15 cellular contexts compared by ENCODE assay signal in the genomic region with DNA sequence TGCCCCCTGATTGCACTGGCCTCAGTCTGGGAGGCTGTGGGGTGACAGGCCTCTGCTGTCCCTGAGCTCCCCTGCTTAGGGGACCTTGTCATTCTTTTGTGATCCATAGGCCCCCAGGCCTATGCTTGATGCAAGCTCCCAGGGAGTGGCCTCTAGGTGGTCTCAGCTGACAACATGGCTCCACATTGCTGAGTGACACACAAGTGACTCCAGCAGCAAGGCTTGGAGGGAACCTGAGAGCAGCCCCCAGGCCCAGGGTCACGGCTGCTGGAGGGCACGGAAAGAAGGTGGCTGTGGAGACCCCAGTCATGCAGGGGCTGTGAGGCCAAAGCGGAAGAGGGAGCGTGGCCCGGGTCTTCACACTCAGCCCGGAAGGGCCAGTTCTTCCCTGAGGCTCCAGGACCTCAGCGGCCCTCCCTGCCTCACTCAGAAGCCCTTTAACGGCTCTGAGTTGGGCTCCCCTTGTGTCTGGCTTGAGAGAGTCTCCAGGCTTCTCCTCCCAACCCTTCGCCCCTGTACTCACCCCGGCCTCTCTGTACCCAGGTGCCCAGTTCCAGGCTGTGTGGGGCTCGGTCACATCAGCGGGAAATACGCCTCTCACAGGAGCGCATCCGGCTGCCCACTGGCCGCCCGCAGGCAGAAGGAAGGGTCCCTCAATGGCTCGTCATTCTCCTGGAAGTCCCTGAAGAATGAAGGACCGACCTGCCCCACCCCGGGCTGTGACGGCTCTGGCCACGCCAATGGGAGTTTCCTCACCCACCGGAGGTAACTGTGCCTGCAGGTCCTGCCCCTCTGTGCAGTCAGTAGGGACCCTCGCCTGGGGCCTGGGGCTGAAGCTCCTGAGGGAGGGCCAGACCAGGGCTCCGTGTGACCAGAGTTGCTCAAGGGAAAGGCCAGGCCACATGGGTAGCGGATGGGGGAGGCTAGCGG. TPM values are rescaled to one million over a fixed set of nuclear protein-coding genes. Genes with fewer than 3 reads are reported as not detected.
A peak's percentile ranks its signal among the peaks of the same experiment; 100 is the strongest.
DNase-seq lines count a peak whose midpoint lies in the region; ATAC-seq and TF ChIP-seq lines count a peak whose summit lies in the region.
"Had no signal": no experiment of that assay in that cellular context is flagged by ENCODE, and none has a peak within 500 bp of the region (broad histone marks: within the 10 kb centered on the region; RNA-seq: fewer than 3 reads in every experiment).

No MANE protein-coding gene starts in this region.

- TF ChIP-seq CTCF in RWPE2 (IDR thresholded peaks at IDR 0.05; ENCODE audit: poor library complexity, severe bottlenecking) (no peak), right atrium auricular region (IDR thresholded peaks at IDR 0.05) (no peak), GM23338 (conservative IDR thresholded peaks at IDR 0.05; ENCODE audit: low read depth in 2 of 2) (no peak)

- no peak overlapping the region for H4K8ac ChIP-seq in neuronal stem cell (ENCODE audit: low read depth, low read length)

- no peak overlapping the region for H2AK5ac ChIP-seq in neuronal stem cell (ENCODE audit: low read depth, low read length)

- ATAC-seq in RWPE2 (ENCODE audit: low read depth), result peak; percentile 15; the same call in 2 of the 3 replicates
- no peak for ATAC-seq in activated CD4-positive, alpha-beta T cell treated with anti-CD3 and anti-CD28 coated beads for 36 hours
- no peak for ATAC-seq in GM23338

- no peak overlapping the region for H3K27ac Mint-ChIP-seq in activated CD4-positive, alpha-beta T cell treated with anti-CD3 and anti-CD28 coated beads for 36 hours
- no peak overlapping the region for H3K27ac Mint-ChIP-seq in GM23338
- H3K27ac Mint-ChIP-seq: CD14-positive monocyte had no signal

- no peak overlapping the region for H2BK120ac ChIP-seq in neuronal stem cell (ENCODE audit: low read depth, low read length)

- H2AFZ ChIP-seq in neuronal stem cell (ENCODE audit: low read length) (no peak overlapping the region), GM23338 (no peak overlapping the region)

- DNase-seq in RWPE2 (ENCODE audit: low spot score) (peak; percentile 83), right atrium auricular region (ENCODE audit: low spot score) (no peak), neuronal stem cell (ENCODE audit: low spot score) (no peak), GM23338 (ENCODE audit: low spot score) (no peak)
- DNase-seq in activated CD4-positive, CD25-positive, alpha-beta regulatory T cell treated with anti-CD3 and anti-CD28 coated beads, Interleukin-2, amount 50 U/mL, for 72 hours, result no peak
- DNase-seq in activated CD4-positive, alpha-beta T cell treated with anti-CD3 and anti-CD28 coated beads for 36 hours, result no peak
- DNase-seq: ACHN, AML-193, Caco-2, HCEC 1CT, NCI-H1092, SIG-M5 had no signal

- H2BK12ac ChIP-seq in neuronal stem cell (ENCODE audit: low read length), result no peak overlapping the region

- no peak overlapping the region for H4K91ac ChIP-seq in neuronal stem cell (ENCODE audit: low read depth, low read length, poor library complexity)

- no peaks in the 10 kb centered on the region for H3K9me3 ChIP-seq in KOPT-K1 (ENCODE audit: insufficient read depth, low read length, poor library complexity, severe bottlenecking)
- no peaks in the 10 kb centered on the region for H3K9me3 ChIP-seq in RWPE2 (ENCODE audit: severe bottlenecking)
- no peaks in the 10 kb centered on the region for H3K9me3 ChIP-seq in right atrium auricular region
- peaks cover 0 to 8% of the 10 kb centered on the region in 2 donors for H3K9me3 ChIP-seq in neuronal stem cell (replicated peaks in 1 of 2; ENCODE audit: control insufficient read depth in 2 of 2, insufficient read depth in 1 of 2, low read depth in 1 of 2, low read length in 2 of 2)
- H3K9me3 ChIP-seq: MG63 had no signal

- CTCF ChIA-PET in activated CD4-positive, alpha-beta T cell treated with anti-CD3 and anti-CD28 coated beads for 36 hours (lab: Charles Lee), result no interaction called here

- no peak overlapping the region for H2BK15ac ChIP-seq in neuronal stem cell (ENCODE audit: low read length)

- H3K23ac ChIP-seq in neuronal stem cell (ENCODE audit: low read depth, low read length, poor library complexity), result peak overlapping the region; percentile 18

- no peaks in the 10 kb centered on the region for H4K20me1 ChIP-seq in GM23338 (replicated peaks; ENCODE audit: insufficient read depth)

- H3K36me3 ChIP-seq in KOPT-K1 (ENCODE audit: insufficient read depth, low read length) (no peaks in the 10 kb centered on the region), RWPE2 (ENCODE audit: low read depth) (no peaks in the 10 kb centered on the region), right atrium auricular region (no peaks in the 10 kb centered on the region), neuronal stem cell (replicated peaks in 1 of 2; ENCODE audit: control insufficient read depth in 2 of 2, insufficient read depth in 2 of 2, low read length in 2 of 2) (no peaks in the 10 kb centered on the region), GM23338 (ENCODE audit: insufficient read depth) (no peaks in the 10 kb centered on the region)
- H3K36me3 ChIP-seq: MG63 had no signal

- H3K27me3 Mint-ChIP-seq in activated CD4-positive, alpha-beta T cell treated with anti-CD3 and anti-CD28 coated beads for 36 hours, result no peaks in the 10 kb centered on the region
- H3K27me3 Mint-ChIP-seq in GM23338 (ENCODE audit: insufficient read depth, low read depth, poor library complexity), result peaks cover 3% of the 10 kb centered on the region

- H3K27ac ChIP-seq in KOPT-K1 (ENCODE audit: low read depth, low read length, poor library complexity, severe bottlenecking), result peak overlapping the region; percentile 2
- H3K27ac ChIP-seq in RWPE2 (ENCODE audit: poor library complexity, severe bottlenecking), result no peak overlapping the region
- peak overlapping the region; percentile 39 to 69 for H3K27ac ChIP-seq in right atrium auricular region
- no peak overlapping the region for H3K27ac ChIP-seq in neuronal stem cell (replicated peaks; ENCODE audit: low read length)
- no peak overlapping the region for H3K27ac ChIP-seq in GM23338 (ENCODE audit: low read depth)

- H3K14ac ChIP-seq in neuronal stem cell (ENCODE audit: low read length), result no peak overlapping the region

- no peaks in the 10 kb centered on the region for H3F3A ChIP-seq in GM23338 (replicated peaks; ENCODE audit: low read depth)

- no CpG with 5 or more reads among the region's 27 CpGs for WGBS in neuronal stem cell (ENCODE audit: extremely low coverage in 2 of 2, insufficient read length in 2 of 2, insufficient replicate concordance in 1 of 2), 2 donors

- POLR2A ChIA-PET in activated CD4-positive, alpha-beta T cell treated with anti-CD3 and anti-CD28 coated beads for 36 hours (lab: Charles Lee), result no interaction called here

- H3K27me3 ChIP-seq in RWPE2 (ENCODE audit: insufficient read depth, poor library complexity, severe bottlenecking) (no peaks in the 10 kb centered on the region), right atrium auricular region (no peaks in the 10 kb centered on the region), neuronal stem cell (ENCODE audit: control insufficient read depth in 3 of 3, insufficient read depth in 3 of 3, low read depth in 1 of 3, low read length in 3 of 3) (peaks cover 0 to 28% (median 0%) of the 10 kb centered on the region in 3 experiments), GM23338 (ENCODE audit: insufficient read depth) (no peaks in the 10 kb centered on the region)
- H3K27me3 ChIP-seq: MG63 had no signal

- H3K79me2 ChIP-seq in GM23338 (replicated peaks; ENCODE audit: insufficient read depth), result no peaks in the 10 kb centered on the region

- no peak overlapping the region for H3K4me3 Mint-ChIP-seq in activated CD4-positive, alpha-beta T cell treated with anti-CD3 and anti-CD28 coated beads for 36 hours
- H3K4me3 Mint-ChIP-seq in GM23338, result no peak overlapping the region
- H3K4me3 Mint-ChIP-seq: CD14-positive monocyte had no signal

- no peaks in the 10 kb centered on the region for H3K9me2 ChIP-seq in GM23338 (ENCODE audit: insufficient read depth)

- no peaks in the 10 kb centered on the region for H3K36me3 Mint-ChIP-seq in activated CD4-positive, alpha-beta T cell treated with anti-CD3 and anti-CD28 coated beads for 36 hours (ENCODE audit: low read depth)
- H3K36me3 Mint-ChIP-seq in GM23338 (ENCODE audit: low read depth), result peaks cover 20% of the 10 kb centered on the region
- H3K36me3 Mint-ChIP-seq: CD14-positive monocyte had no signal

- no peaks in the 10 kb centered on the region for H3K9me3 Mint-ChIP-seq in activated CD4-positive, alpha-beta T cell treated with anti-CD3 and anti-CD28 coated beads for 36 hours (ENCODE audit: low read depth)
- H3K9me3 Mint-ChIP-seq in GM23338, result peaks cover 28% of the 10 kb centered on the region

- H3K4me1 Mint-ChIP-seq in activated CD4-positive, alpha-beta T cell treated with anti-CD3 and anti-CD28 coated beads for 36 hours, result peaks cover 14% of the 10 kb centered on the region
- H3K4me1 Mint-ChIP-seq in GM23338, result peaks cover 4% of the 10 kb centered on the region; the same call in 2 of the 3 replicates

- H2BK5ac ChIP-seq in neuronal stem cell (ENCODE audit: low read length), result no peak overlapping the region

- H3K4ac ChIP-seq in neuronal stem cell (ENCODE audit: low read length), result no peak overlapping the region

- H3K4me2 ChIP-seq in neuronal stem cell (ENCODE audit: insufficient read depth, low read length, poor library complexity, severe bottlenecking) (no peak overlapping the region), GM23338 (no peak overlapping the region)

- H3K4me3 ChIP-seq in RWPE2 (ENCODE audit: severe bottlenecking) (no peak overlapping the region), right atrium auricular region (no peak overlapping the region), neuronal stem cell (ENCODE audit: low read length in 2 of 2) (no peak overlapping the region), GM23338 (no peak overlapping the region)
- H3K4me3 ChIP-seq: MG63 had no signal

- intact Hi-C loops in activated CD4-positive, alpha-beta T cell treated with anti-CD3 and anti-CD28 coated beads for 36 hours (cut with DNase I, micrococcal nuclease), result no loop called here

- H3K9ac ChIP-seq in neuronal stem cell (ENCODE audit: low read depth, low read length, poor library complexity), result peak overlapping the region; percentile 2

- no peaks in the 10 kb centered on the region for H3K79me1 ChIP-seq in neuronal stem cell (ENCODE audit: low read depth, low read length)

- H3K4me1 ChIP-seq in RWPE2 (ENCODE audit: insufficient read depth, poor library complexity, severe bottlenecking) (no peaks in the 10 kb centered on the region), right atrium auricular region (peaks cover 0 to 18% of the 10 kb centered on the region in 2 donors), neuronal stem cell (ENCODE audit: control insufficient read depth in 2 of 2, insufficient read depth in 1 of 2, low read depth in 1 of 2, low read length in 2 of 2) (no peaks in the 10 kb centered on the region), GM23338 (ENCODE audit: insufficient read depth) (0 out of 2 replicates have a peak, but pooled peaks cover 3% of the 10 kb centered on the region)

- no peak overlapping the region for H3K18ac ChIP-seq in neuronal stem cell (ENCODE audit: low read length)

RNA-seq across cellular contexts. Expression of gene PCMTD2, which starts 23.7 kb away (rescaled TPM):
- 100 to 1,000 TPM in 1 of 2 donors, 10 to 100 TPM in 1; 83.3 to 180 TPM for total RNA-seq in right atrium auricular region
- polyA plus RNA-seq in neuronal stem cell (2013, experiment 1 of 2), result 40.9 TPM
- 42.6 TPM for polyA plus RNA-seq in neuronal stem cell (2013, experiment 2 of 2)
- total RNA-seq in activated CD4-positive, alpha-beta T cell treated with anti-CD3 and anti-CD28 coated beads for 36 hours, result 10 to 100 TPM; 32.7 to 37.8 TPM
- 76.1 and 104 TPM in 2 replicates for total RNA-seq in GM23338 (2014; rRNA removed; shearing (Covaris generic))
- polyA plus RNA-seq in GM23338 (2016; fragmentation: Nextera tagmentation; extraction: Ambion mirVana), result 25.7 and 33.8 TPM in 2 replicates

Comparison
In these comparisons a context has a peak if more than half of its experiments do, and no peak if none do; other contexts are left out.
1. H3K27ac ChIP-seq: peak in KOPT-K1 (single experiment) and right atrium auricular region (2 of 2); none in RWPE2 (single experiment), neuronal stem cell (single experiment) and GM23338 (single experiment).